ENCODE assay signal across 29 cellular contexts in genomic region chrX:106588801-106589200, GRCh38. TPM values are rescaled to one million over a fixed set of nuclear protein-coding genes. Genes with fewer than 3 reads are reported as not detected.
A peak's percentile ranks its signal among the peaks of the same experiment; 100 is the strongest.
DNase-seq lines count a peak whose midpoint lies in the region; ATAC-seq, FAIRE-seq and TF ChIP-seq lines count a peak whose summit lies in the region.
"Had no signal": no experiment of that assay in that cellular context is flagged by ENCODE, and none has a peak within 500 bp of the region (broad histone marks: within the 10 kb centered on the region; RNA-seq: fewer than 3 reads in every experiment).

No MANE protein-coding gene starts in this region.

- ATAC-seq in activated CD4-positive, CD25-positive, alpha-beta regulatory T cell treated with anti-CD3 and anti-CD28 coated beads, Interleukin-2, amount 50 U/mL, for 24 hours: peak; percentile 60 to 69
- ATAC-seq in HG02610 (IDR thresholded peaks at IDR 0.05; ENCODE audit: unreplicated experiment): peak; percentile 73
- peak; percentile 98 for ATAC-seq in activated T-helper 17 cell treated with anti-CD3 and anti-CD28 coated beads, Interleukin-2, amount 50 U/mL, for 72 hours (replicated peaks)

- H3K27me3 Mint-ChIP-seq in activated T-helper 17 cell treated with anti-CD3 and anti-CD28 coated beads, Interleukin-2, amount 50 U/mL, for 72 hours: no peaks in the 10 kb centered on the region

- peak overlapping the region; percentile 59 for H3K27ac Mint-ChIP-seq in activated T-helper 17 cell treated with anti-CD3 and anti-CD28 coated beads, Interleukin-2, amount 50 U/mL, for 72 hours
- H3K27ac Mint-ChIP-seq: activated naive CD8-positive, alpha-beta T cell had no signal

- H3K9me3 Mint-ChIP-seq in activated T-helper 17 cell treated with anti-CD3 and anti-CD28 coated beads, Interleukin-2, amount 50 U/mL, for 72 hours: no peaks in the 10 kb centered on the region

- no peaks in the 10 kb centered on the region for H3K36me3 Mint-ChIP-seq in activated T-helper 17 cell treated with anti-CD3 and anti-CD28 coated beads, Interleukin-2, amount 50 U/mL, for 72 hours (ENCODE audit: low read depth)
- H3K36me3 Mint-ChIP-seq: activated naive CD8-positive, alpha-beta T cell had no signal

- peaks cover 5% of the 10 kb centered on the region for H3K4me1 Mint-ChIP-seq in activated T-helper 17 cell treated with anti-CD3 and anti-CD28 coated beads, Interleukin-2, amount 50 U/mL, for 72 hours
- H3K4me1 Mint-ChIP-seq: neural crest cell had no signal

- DNase-seq in activated CD4-positive, CD25-positive, alpha-beta regulatory T cell (lab: John Stamatoyannopoulos, UW): no peak
- DNase-seq in GM12891 (ENCODE audit: insufficient read length, low spot score) (no peak), SIG-M5 treated with dmso at 0.1 percent for 504 hours (lab: John Stamatoyannopoulos, UW; ENCODE audit: unreplicated experiment) (no peak), AML-193 (lab: John Stamatoyannopoulos, UW) (no peak)
- no peak for DNase-seq in stimulated activated CD4-positive, alpha-beta T cell treated with anti-CD3 and anti-CD28 coated beads, Interleukin-2, amount 100 ng/mL, for 48 hours
- DNase-seq: 8988T; activated CD4-positive, alpha-beta T cell treated with anti-CD3 and anti-CD28 coated beads, Interleukin-2, amount 50 U/mL, for 1 hour; activated CD8-positive, alpha-beta memory T cell treated with anti-CD3 and anti-CD28 coated beads, Interleukin-2, amount 50 U/mL, for 4 hours; aorta; Caco-2; colonic mucosa; DMS79; effector CD8-positive, alpha-beta T cell; H7; mesenchymal stem cell; NCI-H1048; NCI-H1694; NCI-H446; NCI-H774; ovary; stimulated activated naive CD4-positive, alpha-beta T cell treated with Interleukin-2 at 50 U/mL for 16 hours; testis had no signal

- TF ChIP-seq POLR2A in GM12891 (IDR thresholded peaks at IDR 0.05; ENCODE audit: low read depth, low read length): no peak

- FAIRE-seq in GM12891 (lab: Jason Lieb, UNC): peak; percentile 73
- FAIRE-seq: G401.6, HTR-8/SVneo had no signal

- peak overlapping the region; percentile 8 for H3K4me3 Mint-ChIP-seq in activated T-helper 17 cell treated with anti-CD3 and anti-CD28 coated beads, Interleukin-2, amount 50 U/mL, for 72 hours
- H3K4me3 Mint-ChIP-seq: activated naive CD8-positive, alpha-beta T cell; neural crest cell had no signal

TF ChIP-seq in GM12891, 5 proteins besides CTCF, POLR2A, EP300 and RAD21:
- TF ChIP-seq SPI1 (IDR thresholded peaks at IDR 0.05; ENCODE audit: low read depth, low read length): no peak
- no peak for TF ChIP-seq POLR2AphosphoS5 (IDR thresholded peaks at IDR 0.05; ENCODE audit: low read depth, low read length)
- TF ChIP-seq PAX5 (IDR thresholded peaks at IDR 0.05; ENCODE audit: insufficient read depth, low read length, severe bottlenecking): no peak
- no peak for TF ChIP-seq TAF1 (IDR thresholded peaks at IDR 0.05; ENCODE audit: low read depth, low read length)

RNA-seq across cellular contexts. Expression of gene RADX, which starts 23.0 kb away (rescaled TPM):
- polyA plus RNA-seq in GM12891 (2012; ENCODE audit: low read depth, missing spikeins): 3.1 TPM
- 10 to 100 TPM in 1 of 2 donors, 1 to 10 TPM in 1; 9.6 to 15.3 TPM for total RNA-seq in activated T-helper 17 cell treated with anti-CD3 and anti-CD28 coated beads, Interleukin-2, amount 50 U/mL, for 72 hours
